In genomic region chr16:28534542-28535373, GRCh38 we compare ENCODE assay signal across 7 cellular contexts. TPM values are rescaled to one million over a fixed set of nuclear protein-coding genes. Genes with fewer than 3 reads are reported as not detected.
A peak's percentile ranks its signal among the peaks of the same experiment; 100 is the strongest.
DNase-seq lines count a peak whose midpoint lies in the region; ATAC-seq and TF ChIP-seq lines count a peak whose summit lies in the region.
"Had no signal": no experiment of that assay in that cellular context is flagged by ENCODE, and none has a peak within 500 bp of the region (broad histone marks: within the 10 kb centered on the region; RNA-seq: fewer than 3 reads in every experiment).

No MANE protein-coding gene starts in this region.

- H3K36me3 ChIP-seq in colonic mucosa, result no peaks in the 10 kb centered on the region

- no peak for ATAC-seq in HG02678 (IDR thresholded peaks at IDR 0.05; ENCODE audit: unreplicated experiment)
- no peak for ATAC-seq in HG03135 (IDR thresholded peaks at IDR 0.05; ENCODE audit: unreplicated experiment)
- ATAC-seq: stimulated activated memory B cell treated with anti-CD40 and anti-IgM and Interleukin-4, amounts not matched to agents 10 μg/mL and 1 μg/mL and 100 μg/mL, for 72 hours had no signal

- no peaks in the 10 kb centered on the region for H3K27me3 ChIP-seq in colonic mucosa

- intact Hi-C loops in colonic mucosa (cut with DNase I), result no loop called here

- no peak overlapping the region for H3K9ac ChIP-seq in colonic mucosa (ENCODE audit: low read depth in 2 of 2, low read length in 2 of 2)

- H3K27ac ChIP-seq in colonic mucosa, result no peak overlapping the region

- DNase-seq in NOMO-1 treated with dmso at 0.1 percent for 144 hours (lab: John Stamatoyannopoulos, UW; ENCODE audit: unreplicated experiment) (peak; percentile 88), colonic mucosa (peak; percentile 45), skeletal muscle cell (ENCODE audit: low read depth) (peak; percentile 7)
- DNase-seq in stimulated activated CD4-positive, alpha-beta T cell treated with anti-CD3 and anti-CD28 coated beads, Interleukin-15, amount 100 ng/mL, for 24 hours, result no peak

- H3K4me1 ChIP-seq in colonic mucosa, result peaks cover 13% of the 10 kb centered on the region

- H3K4me3 ChIP-seq in colonic mucosa (no peak overlapping the region), skeletal muscle cell (ENCODE audit: low read depth, low read length) (no peak overlapping the region)

- no peaks in the 10 kb centered on the region for H3K9me3 ChIP-seq in colonic mucosa

- no peak for TF ChIP-seq CTCF in colonic mucosa (IDR thresholded peaks at IDR 0.05)

RNA-seq across cellular contexts. Expression of gene NUPR1, which starts 4.0 kb away (rescaled TPM):
- 100 to 1,000 TPM in 1 of 2 donors, 10 to 100 TPM in 1; 87.0 to 128 TPM for total RNA-seq in colonic mucosa

RNA-seq across cellular contexts. Expression of gene SGF29, which starts 19.0 kb away (rescaled TPM):
- 10 to 100 TPM; 17.4 to 19.3 TPM for total RNA-seq in colonic mucosa

RNA-seq across cellular contexts. Expression of gene IL27, which starts 28.1 kb away (rescaled TPM):
- total RNA-seq in colonic mucosa, result not detected

RNA-seq across cellular contexts. Expression of gene APOBR, which starts 40.3 kb away (rescaled TPM):
- 10 to 100 TPM; 60.8 to 87.4 TPM for total RNA-seq in colonic mucosa

RNA-seq across cellular contexts. Expression of gene CLN3, which starts 42.9 kb away (rescaled TPM):
- 100 to 1,000 TPM; 101 to 123 TPM for total RNA-seq in colonic mucosa
